16 cellular contexts compared by ENCODE assay signal in the genomic region with DNA sequence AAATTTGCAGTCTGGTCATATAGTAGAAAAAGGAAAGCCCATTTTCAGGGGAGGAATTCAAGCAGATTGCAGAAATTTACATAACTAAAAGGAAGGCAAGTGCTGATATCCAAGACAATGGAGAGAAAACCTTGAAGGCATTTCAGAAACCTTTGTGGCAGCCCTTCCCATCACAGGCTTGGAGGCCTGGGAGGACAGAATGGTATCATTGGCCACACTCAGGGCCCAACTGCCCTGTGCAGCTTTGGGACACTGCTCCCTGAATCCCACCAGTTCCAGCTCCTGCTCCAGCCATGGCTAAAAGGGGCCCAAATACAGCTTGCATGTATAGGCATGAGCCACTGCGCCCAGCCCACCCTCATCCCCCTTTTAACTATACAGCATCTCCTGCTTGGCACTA.
DNase-seq lines count a peak whose midpoint lies in the region; ATAC-seq, FAIRE-seq and TF ChIP-seq lines count a peak whose summit lies in the region.
"Had no signal": no experiment of that assay in that cellular context is flagged by ENCODE, and none has a peak within 500 bp of the region (broad histone marks: within the 10 kb centered on the region; RNA-seq: fewer than 3 reads in every experiment).

No MANE protein-coding gene starts in this region.

- no peak overlapping the region for H3K18ac ChIP-seq in mesenchymal stem cell (ENCODE audit: low read depth in 1 of 2, low read length in 2 of 2)

- H3K27me3 ChIP-seq in K562 (ENCODE audit: control insufficient read depth in 2 of 2, insufficient read depth in 2 of 2, low read length in 2 of 2) (no peaks in the 10 kb centered on the region), mesenchymal stem cell (ENCODE audit: control insufficient read depth in 1 of 2, insufficient read depth in 1 of 2, low read length in 2 of 2) (no peaks in the 10 kb centered on the region)

- H3K27ac ChIP-seq in HEK293 (ENCODE audit: extremely low read depth, low read depth, low read length) (no peak overlapping the region), K562 (ENCODE audit: extremely low read depth, low read depth, low read length) (no peak overlapping the region), mesenchymal stem cell (ENCODE audit: low read length, poor library complexity, severe bottlenecking) (no peak overlapping the region)
- H3K27ac ChIP-seq: C4-2B, HL-60 had no signal

- no peaks in the 10 kb centered on the region for H3K9me1 ChIP-seq in K562 (ENCODE audit: control insufficient read depth, insufficient read depth, low read length)

- H3K9me3 ChIP-seq in HEK293 (ENCODE audit: control insufficient read depth, insufficient read depth, low read depth, low read length) (no peaks in the 10 kb centered on the region), K562 (replicated peaks; ENCODE audit: control insufficient read depth, insufficient read depth, low read depth, low read length) (no peaks in the 10 kb centered on the region), mesenchymal stem cell (ENCODE audit: control insufficient read depth, low read length) (peaks cover 22% of the 10 kb centered on the region)
- H3K9me3 ChIP-seq: Caco-2 had no signal

- H4K20me1 ChIP-seq in K562 (replicated peaks; ENCODE audit: control insufficient read depth, insufficient read depth, low read length) = no peaks in the 10 kb centered on the region

- H3K4me1 ChIP-seq in HEK293 (ENCODE audit: control insufficient read depth, insufficient read depth, low read length) (no peaks in the 10 kb centered on the region), K562 (replicated peaks in 1 of 2; ENCODE audit: control insufficient read depth in 2 of 2, insufficient read depth in 2 of 2, low read length in 2 of 2) (no peaks in the 10 kb centered on the region), mesenchymal stem cell (ENCODE audit: control insufficient read depth, insufficient read depth, low read depth, low read length) (no peaks in the 10 kb centered on the region)
- H3K4me1 ChIP-seq: Caco-2 had no signal

- H2AK5ac ChIP-seq in mesenchymal stem cell (ENCODE audit: low read length, severe bottlenecking) = no peak overlapping the region

- no peak for TF ChIP-seq CTCF in HEK293 (tag by site-specific recombination; IDR thresholded peaks at IDR 0.05)
- no peak for TF ChIP-seq CTCF in K562 (IDR thresholded peaks at IDR 0.05 in 2 of 3, conservative IDR thresholded peaks at IDR 0.05 in 1 of 3; ENCODE audit: insufficient read depth in 2 of 3, low read depth in 1 of 3, low read length in 3 of 3)

- ATAC-seq in K562 (no peak), HG03457 (IDR thresholded peaks at IDR 0.05; ENCODE audit: unreplicated experiment) (no peak), HG02938 (IDR thresholded peaks at IDR 0.05; ENCODE audit: unreplicated experiment) (no peak)

- H2BK12ac ChIP-seq in mesenchymal stem cell (ENCODE audit: low read length in 2 of 2) = no peak overlapping the region

- H2BK5ac ChIP-seq in mesenchymal stem cell (ENCODE audit: low read depth, low read length, poor library complexity, severe bottlenecking) = no peak overlapping the region

- DNase-seq in K562 (ENCODE audit: extremely low read depth in 1 of 4, low spot score in 3 of 4) (no peak), mesenchymal stem cell (no peak), DMS79 treated with DMSO at 0.1 percent for 48 hours (lab: John Stamatoyannopoulos, UW) (no peak)
- DNase-seq: AML-193; Caco-2; CD4-positive, alpha-beta T cell; GF-D8; H9 had no signal

- H3K4me2 ChIP-seq in K562 (ENCODE audit: insufficient read depth, low read length) (no peak overlapping the region), mesenchymal stem cell (ENCODE audit: low read length, poor library complexity, severe bottlenecking) (no peak overlapping the region)

- CTCF ChIA-PET in HEK293 (lab: Yijun Ruan, JAX) = no interaction called here
- CTCF ChIA-PET in K562 (lab: Yijun Ruan, JAX; ENCODE audit: low intra/inter-chr PET ratio) = no interaction called here

- no peak overlapping the region for H4K8ac ChIP-seq in mesenchymal stem cell (ENCODE audit: low read length)

- H3K79me1 ChIP-seq in mesenchymal stem cell (replicated peaks; ENCODE audit: low read length, poor library complexity, severe bottlenecking) = no peaks in the 10 kb centered on the region

- BruUV-seq in K562 (replicated peaks; lab: Mats Ljungman, UMichigan) = no TSS peak

- no peak overlapping the region for H3K9ac ChIP-seq in K562 (ENCODE audit: insufficient read depth in 1 of 2, low read depth in 2 of 2, low read length in 2 of 2)
- H3K9ac ChIP-seq in mesenchymal stem cell (ENCODE audit: low read length) = no peak overlapping the region

- no peak for TF ChIP-seq POLR2A in K562 (conservative IDR thresholded peaks at IDR 0.05)

- H4K91ac ChIP-seq in mesenchymal stem cell (ENCODE audit: low read length) = peak overlapping the region; percentile 39

- H2BK120ac ChIP-seq in mesenchymal stem cell (ENCODE audit: low read depth, low read length) = no peak overlapping the region

- H3K4me3 ChIP-seq in HEK293 (ENCODE audit: low read depth, low read length) = no peak overlapping the region
- no peak overlapping the region for H3K4me3 ChIP-seq in K562
- no peak overlapping the region for H3K4me3 ChIP-seq in mesenchymal stem cell (ENCODE audit: insufficient read depth in 1 of 2, low read depth in 1 of 2, low read length in 2 of 2)

- no peak overlapping the region for H2BK15ac ChIP-seq in mesenchymal stem cell (ENCODE audit: low read depth, poor library complexity, severe bottlenecking)

- FAIRE-seq in K562 (lab: Jason Lieb, UNC) = no peak
- FAIRE-seq: A204.1, D721Med, H1 had no signal

- H3K14ac ChIP-seq in mesenchymal stem cell (ENCODE audit: low read length in 2 of 2) = no peak overlapping the region

- WGBS in K562 (ENCODE audit: insufficient coverage, low coverage, missing lambda C conversion rate) = 29% methylated on average over 1 of the region's 1 CpG
- 92% methylated on average over 1 of the region's 1 CpG for WGBS in mesenchymal stem cell

- H2AFZ ChIP-seq in K562 (ENCODE audit: low read depth, low read length) (no peak overlapping the region), mesenchymal stem cell (ENCODE audit: low read depth, low read length) (no peak overlapping the region)

- intact Hi-C loops in K562 (cut with micrococcal nuclease) = no loop called here

- H3K4ac ChIP-seq in mesenchymal stem cell (ENCODE audit: low read depth in 1 of 2, low read length in 2 of 2) = no peak overlapping the region

- no peak for TF ChIP-seq EP300 in K562 (IDR thresholded peaks at IDR 0.05; ENCODE audit: low read length)

- H3K36me3 ChIP-seq in HEK293 (ENCODE audit: control insufficient read depth in 2 of 2, insufficient read depth in 1 of 2, low read length in 2 of 2) = no peaks in the 10 kb centered on the region
- H3K36me3 ChIP-seq in K562 (ENCODE audit: control insufficient read depth, insufficient read depth, low read length) = no peaks in the 10 kb centered on the region
- H3K36me3 ChIP-seq in mesenchymal stem cell (ENCODE audit: control insufficient read depth in 1 of 2, insufficient read depth in 2 of 2, low read depth in 1 of 2, low read length in 2 of 2) = no peaks in the 10 kb centered on the region

- H3K79me2 ChIP-seq in K562 (ENCODE audit: control insufficient read depth, insufficient read depth, low read length) = no peaks in the 10 kb centered on the region

- in situ Hi-C loops in K562 (cut with MboI) = no loop called here

- H3K23ac ChIP-seq in mesenchymal stem cell (ENCODE audit: low read length in 2 of 2) = no peak overlapping the region

- POLR2A ChIA-PET in HEK293 (lab: Yijun Ruan, JAX) = no interaction called here
- POLR2A ChIA-PET in K562 (lab: Yijun Ruan, JAX) = no interaction called here

- no peak for TF ChIP-seq RAD21 in K562 (CRISPR knock-in tag; conservative IDR thresholded peaks at IDR 0.05 in 1 of 2, IDR thresholded peaks at IDR 0.05 in 1 of 2)

TF ChIP-seq in K562, 482 proteins besides CTCF, POLR2A, EP300 and RAD21:
- no peak for TF ChIP-seq ESRRB (CRISPR knock-in tag; IDR thresholded peaks at IDR 0.05; ENCODE audit: borderline replicate concordance)
- 0 out of 2 replicates have a peak, but pooled peaks have one; percentile 59 for TF ChIP-seq CBX5 (IDR thresholded peaks at IDR 0.05; ENCODE audit: borderline replicate concordance, low read depth)
- TF ChIP-seq FOXJ3 (CRISPR knock-in tag; IDR thresholded peaks at IDR 0.05) = no peak
- TF ChIP-seq RFX7 (CRISPR knock-in tag; IDR thresholded peaks at IDR 0.05) = no peak
- no peak for TF ChIP-seq NELFE (IDR thresholded peaks at IDR 0.05; ENCODE audit: insufficient read depth, insufficient read length)
- TF ChIP-seq ZFP36 (IDR thresholded peaks at IDR 0.05; ENCODE audit: low read depth, low read length, partially characterized antibody) = peak; percentile 82
- TF ChIP-seq ZNF282 (CRISPR knock-in tag; IDR thresholded peaks at IDR 0.05) = no peak

Comparison
In these comparisons a context has a peak if more than half of its experiments do, and no peak if none do; other contexts are left out.
1. Of the 44 proteins assayed by ChIP-seq in both K562 and HEK293: peak only in K562: none; only in HEK293: SETDB1; in both: none; in neither: 43.